In the genomic region with DNA sequence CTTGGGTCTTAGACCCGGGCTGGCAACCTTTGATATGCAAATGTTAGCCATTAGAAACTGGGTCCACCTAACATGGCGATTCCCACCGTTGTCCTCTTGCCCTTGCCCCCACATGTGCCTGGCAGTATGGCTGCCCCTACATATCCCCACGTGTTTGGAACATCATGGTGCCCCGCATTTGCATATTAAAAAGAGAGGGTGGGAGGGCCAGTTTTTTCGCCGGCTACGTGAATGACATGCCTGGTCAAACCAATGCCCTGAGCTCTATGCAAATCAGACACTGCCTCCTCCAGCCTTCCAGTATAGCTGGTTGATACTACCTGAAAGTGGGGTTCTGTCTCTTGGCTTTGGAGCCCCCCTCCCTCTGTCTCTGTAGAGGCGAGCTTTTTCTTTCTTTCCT, we compare ENCODE assay signal across 1 cellular context.
TF ChIP-seq lines count a peak whose summit lies in the region.

No MANE protein-coding gene starts in this region.

TF ChIP-seq in H1, 55 proteins besides CTCF, POLR2A, EP300 and RAD21:
- TF ChIP-seq, protein P1, sequence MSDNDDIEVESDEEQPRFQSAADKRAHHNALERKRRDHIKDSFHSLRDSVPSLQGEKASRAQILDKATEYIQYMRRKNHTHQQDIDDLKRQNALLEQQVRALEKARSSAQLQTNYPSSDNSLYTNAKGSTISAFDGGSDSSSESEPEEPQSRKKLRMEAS (IDR thresholded peaks at IDR 0.05) = peak; percentile 69
- peak; percentile 39; the same call in 1 of the 2 replicates for TF ChIP-seq YY1 (IDR thresholded peaks at IDR 0.05; ENCODE audit: low read depth, low read length)
- TF ChIP-seq EGR1 (IDR thresholded peaks at IDR 0.05; ENCODE audit: borderline replicate concordance, low read depth, low read length) = no peak
- no peak for TF ChIP-seq CHD1 (IDR thresholded peaks at IDR 0.05; ENCODE audit: low read depth, low read length)
